33 cellular contexts compared by ENCODE assay signal in the genomic region with DNA sequence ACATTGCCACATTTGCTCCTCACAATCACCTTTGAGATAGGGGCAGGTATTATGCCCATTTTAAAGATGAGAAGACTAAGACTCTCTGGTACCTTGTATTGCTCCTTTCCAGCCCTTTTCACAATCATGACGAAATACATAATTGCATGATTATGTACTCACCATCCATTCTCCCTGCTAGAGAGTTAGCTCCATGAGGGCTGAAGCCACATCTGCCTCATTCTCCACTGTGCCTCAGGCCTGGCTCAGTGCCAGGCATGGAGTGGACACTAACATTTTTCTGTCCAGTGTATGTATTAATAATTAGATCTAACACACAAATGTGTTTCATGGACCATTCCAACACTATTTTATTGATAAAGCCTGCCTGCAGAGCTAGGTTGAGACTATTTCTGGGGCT.
"Had no signal": no experiment of that assay in that cellular context is flagged by ENCODE, and none has a peak within 500 bp of the region (broad histone marks: within the 10 kb centered on the region; RNA-seq: fewer than 3 reads in every experiment).

No MANE protein-coding gene starts in this region.

- FAIRE-seq: astrocyte, bronchial epithelial cell had no signal

- H3K4me1 ChIP-seq: adrenal gland, ascending aorta, body of pancreas, breast epithelium had no signal

- H3K27ac ChIP-seq: adrenal gland, ascending aorta, body of pancreas, brain microvascular endothelial cell, breast epithelium, cardiac muscle cell had no signal

- ATAC-seq: activated naive CD4-positive, alpha-beta T cell treated with anti-CD3 and anti-CD28 coated beads, Interleukin-2, amount 50 U/mL, for 72 hours; activated naive CD8-positive, alpha-beta T cell treated with anti-CD3 and anti-CD28 coated beads, Interleukin-2, amount 50 U/mL, for 24 hours; activated T-cell treated with anti-CD3 and anti-CD28 coated beads, Interleukin-2, amount 50 U/mL, for 4 hours; activated T-cell treated with anti-CD3 and anti-CD28 coated beads, Interleukin-2, amount 50 U/mL, for 72 hours; activated T-helper 17 cell treated with anti-CD3 and anti-CD28 coated beads, Interleukin-2, amount 50 U/mL, for 72 hours; body of pancreas had no signal

- H3K9me3 ChIP-seq: adrenal gland, ascending aorta, body of pancreas had no signal

- H3K36me3 ChIP-seq: adrenal gland, ascending aorta, brain microvascular endothelial cell, breast epithelium, cardiac muscle cell had no signal

- DNase-seq: activated effector memory CD4-positive, alpha-beta T cell treated with anti-CD3 and anti-CD28 coated beads, Interleukin-2, amount 50 U/mL, for 16 hours; activated effector memory CD4-positive, alpha-beta T cell treated with Interleukin-2 at 50 U/mL for 16 hours; activated gamma-delta T cell; activated gamma-delta T cell treated with Interleukin-2 at 50 U/mL for 16 hours; activated naive CD4-positive, alpha-beta T cell; activated naive CD4-positive, alpha-beta T cell treated with anti-CD3 and anti-CD28 coated beads for 36 hours; activated naive CD4-positive, alpha-beta T cell treated with anti-CD3 and anti-CD28 coated beads, Interleukin-2, amount 10 ng/mL, durations not matched to agents 7 days and 5 days; activated naive CD4-positive, alpha-beta T cell treated with anti-CD3 and anti-CD28 coated beads, Interleukin-2, amount 50 U/mL, for 16 hours; activated naive CD4-positive, alpha-beta T cell treated with Interleukin-2 at 50 U/mL for 16 hours; activated naive CD8-positive, alpha-beta T cell treated with anti-CD3 and anti-CD28 coated beads for 36 hours; activated naive CD8-positive, alpha-beta T cell treated with anti-CD3 and anti-CD28 coated beads, Interleukin-2, amount 10 ng/mL, durations not matched to agents 7 days and 5 days; activated naive CD8-positive, alpha-beta T cell treated with anti-CD3 and anti-CD28 coated beads, Interleukin-2, amount 50 U/mL, for 24 hours; activated T-cell treated with anti-CD3 and anti-CD28 coated beads, Interleukin-2, amount 50 U/mL, for 24 hours; activated T-cell treated with anti-CD3 and anti-CD28 coated beads, Interleukin-2, amount 50 U/mL, for 4 hours; activated T-cell treated with anti-CD3 and anti-CD28 coated beads, Interleukin-2, amount 50 U/mL, for 48 hours; activated T-cell treated with anti-CD3 and anti-CD28 coated beads, Interleukin-2, amount 50 U/mL, for 72 hours; adrenal gland; amniotic stem cell; amygdala; anterior cingulate cortex; aorta; body of pancreas; brain microvascular endothelial cell; caudate nucleus; central memory CD4-positive, alpha-beta T cell; cerebellar nuclear complex had no signal

- H3K27me3 ChIP-seq: ascending aorta, body of pancreas, brain microvascular endothelial cell, cardiac muscle cell had no signal

- H3K4me3 ChIP-seq: adrenal gland, ascending aorta, body of pancreas, breast epithelium, cardiac muscle cell had no signal
